Comparison of ENCODE assay signal across 17 cellular contexts in the genomic region with DNA sequence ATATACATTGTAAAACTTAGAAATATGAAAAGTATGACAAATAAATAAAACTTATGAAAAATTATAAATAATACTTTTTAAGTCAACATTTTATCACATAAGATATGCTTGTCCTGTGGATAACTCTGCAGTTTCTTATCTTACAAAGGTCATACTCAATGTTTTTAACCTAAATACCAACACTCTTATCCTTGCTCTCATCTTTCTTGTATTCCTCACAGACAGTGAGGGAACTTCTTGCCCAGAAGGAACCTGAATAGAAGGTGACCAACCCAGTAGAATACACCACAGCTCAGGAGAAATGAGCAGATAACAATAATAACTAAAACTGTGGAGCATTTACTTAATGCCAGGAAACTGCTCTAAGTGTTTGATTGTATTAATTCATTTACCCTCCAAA.
"Had no signal": no experiment of that assay in that cellular context is flagged by ENCODE, and none has a peak within 500 bp of the region (broad histone marks: within the 10 kb centered on the region; RNA-seq: fewer than 3 reads in every experiment).

No MANE protein-coding gene starts in this region.

- H3K36me3 ChIP-seq: esophagus squamous epithelium, left lung, neural progenitor cell, ovary, sigmoid colon, spleen, tibial artery, upper lobe of left lung had no signal

- DNase-seq: esophagus squamous epithelium, kidney, left lung, ovary, psoas muscle, sigmoid colon, spleen, testis, upper lobe of left lung had no signal

- H3K4me1 ChIP-seq: esophagus squamous epithelium, left lung, psoas muscle, sigmoid colon, spleen, tibial artery, upper lobe of left lung had no signal

- H3K4me1 Mint-ChIP-seq: nephron, neural progenitor cell had no signal

- H2AFZ ChIP-seq: neural progenitor cell had no signal

- H3K9me3 ChIP-seq: esophagus squamous epithelium, left lung, ovary, psoas muscle, sigmoid colon, spleen, testis, tibial artery, upper lobe of left lung had no signal

- H3K4me3 Mint-ChIP-seq: naive thymus-derived CD4-positive, alpha-beta T cell; nephron; neural progenitor cell; stimulated activated memory B cell treated with anti-CD40 and anti-IgM and Interleukin-4, amounts not matched to agents 10 μg/mL and 1 μg/mL and 100 μg/mL, for 72 hours had no signal

- H3K27ac ChIP-seq: coronary artery, esophagus squamous epithelium, left lung, neural progenitor cell, ovary, psoas muscle, sigmoid colon, spleen, testis, tibial artery, upper lobe of left lung had no signal

- ATAC-seq: psoas muscle; right cardiac atrium; stimulated activated memory B cell treated with anti-CD40 and anti-IgM and Interleukin-4, amounts not matched to agents 10 μg/mL and 1 μg/mL and 100 μg/mL, for 72 hours; stimulated activated naive CD8-positive, alpha-beta T cell treated with anti-CD3 and anti-CD28 coated beads, Interleukin-15, Interleukin-2, amounts not matched to agents 100 U/mL and 50 U/mL, for 24 hours had no signal

- H3K4me3 ChIP-seq: coronary artery, esophagus squamous epithelium, left lung, neural progenitor cell, ovary, psoas muscle, sigmoid colon, spleen, testis, tibial artery, upper lobe of left lung had no signal

- H3K27me3 ChIP-seq: esophagus squamous epithelium, left lung, neural progenitor cell, ovary, sigmoid colon, spleen, testis, tibial artery, upper lobe of left lung had no signal

- H3K9me3 Mint-ChIP-seq: naive thymus-derived CD4-positive, alpha-beta T cell; neural progenitor cell; stimulated activated memory B cell treated with anti-CD40 and anti-IgM and Interleukin-4, amounts not matched to agents 10 μg/mL and 1 μg/mL and 100 μg/mL, for 72 hours had no signal

- H3K27ac Mint-ChIP-seq: naive thymus-derived CD4-positive, alpha-beta T cell; nephron; neural progenitor cell; stimulated activated memory B cell treated with anti-CD40 and anti-IgM and Interleukin-4, amounts not matched to agents 10 μg/mL and 1 μg/mL and 100 μg/mL, for 72 hours had no signal

- H3K36me3 Mint-ChIP-seq: naive thymus-derived CD4-positive, alpha-beta T cell; neural progenitor cell; stimulated activated memory B cell treated with anti-CD40 and anti-IgM and Interleukin-4, amounts not matched to agents 10 μg/mL and 1 μg/mL and 100 μg/mL, for 72 hours had no signal

- H3K4me2 ChIP-seq: neural progenitor cell had no signal
